ENCODE assay signal across 13 cellular contexts in genomic region chr10:79135790-79136189, GRCh38.
DNase-seq lines count a peak whose midpoint lies in the region; ATAC-seq and TF ChIP-seq lines count a peak whose summit lies in the region.
"Had no signal": no experiment of that assay in that cellular context is flagged by ENCODE, and none has a peak within 500 bp of the region (broad histone marks: within the 10 kb centered on the region; RNA-seq: fewer than 3 reads in every experiment).

No MANE protein-coding gene starts in this region.

- no peak overlapping the region for H2AFZ ChIP-seq in smooth muscle cell (ENCODE audit: low read depth)

- H4K20me1 ChIP-seq in smooth muscle cell (ENCODE audit: low read depth), result peaks cover 77% of the 10 kb centered on the region

- DNase-seq in NCI-H146 (lab: John Stamatoyannopoulos, UW) (peak; percentile 27), NCI-H146 treated with DMSO at 0.1 percent for 48 hours (lab: John Stamatoyannopoulos, UW; ENCODE audit: unreplicated experiment) (no peak), glutamatergic neuron (no peak), smooth muscle cell (lab: John Stamatoyannopoulos, UW; ENCODE audit: unreplicated experiment) (no peak), NCI-H2081 (lab: John Stamatoyannopoulos, UW) (no peak), NCI-H2107 treated with DMSO at 0.1 percent for 48 hours (lab: John Stamatoyannopoulos, UW; ENCODE audit: unreplicated experiment) (no peak)
- no peak for DNase-seq in activated CD8-positive, alpha-beta T cell treated with anti-CD3 and anti-CD28 coated beads for 36 hours
- DNase-seq in effector CD8-positive, alpha-beta T cell (lab: John Stamatoyannopoulos, UW), result no peak
- DNase-seq: activated T-cell treated with anti-CD3 and anti-CD28 coated beads, Interleukin-2, amount 50 U/mL, for 48 hours; caudate nucleus; kidney had no signal

- H3K27ac ChIP-seq in smooth muscle cell (ENCODE audit: low read depth), result peak overlapping the region; percentile 93
- H3K27ac ChIP-seq: 22Rv1 had no signal

- 84% methylated on average over 4 of the region's 9 CpGs for WGBS in smooth muscle cell (ENCODE audit: low lambda C conversion rate)

- H3F3A ChIP-seq in smooth muscle cell (ENCODE audit: low read depth), result peaks cover 12% of the 10 kb centered on the region

- POLR2A ChIA-PET in activated CD8-positive, alpha-beta T cell treated with anti-CD3 and anti-CD28 coated beads for 36 hours (lab: Charles Lee), result interaction anchor here (1.1 kb wide), 1 partner anchor 107 kb away, joined by 3 read pairs; no protein-coding TSS in a partner anchor

- H3K36me3 ChIP-seq in smooth muscle cell (ENCODE audit: low read depth), result no peaks in the 10 kb centered on the region

- no peak for TF ChIP-seq CTCF in activated CD8-positive, alpha-beta T cell treated with anti-CD3 and anti-CD28 coated beads for 36 hours (IDR thresholded peaks at IDR 0.05)
- TF ChIP-seq CTCF in glutamatergic neuron (IDR thresholded peaks at IDR 0.05; ENCODE audit: partially characterized antibody, unreplicated experiment), result no peak
- TF ChIP-seq CTCF in smooth muscle cell (IDR thresholded peaks at IDR 0.05; ENCODE audit: borderline replicate concordance, insufficient read depth, poor library complexity, severe bottlenecking), result no peak

- H3K4me2 ChIP-seq in smooth muscle cell, result no peak overlapping the region

- peaks cover 67% of the 10 kb centered on the region for H3K79me2 ChIP-seq in smooth muscle cell (ENCODE audit: low read depth)

- ATAC-seq in activated CD8-positive, alpha-beta T cell treated with anti-CD3 and anti-CD28 coated beads for 36 hours, result no peak
- ATAC-seq: stimulated activated memory B cell treated with anti-CD40 and anti-IgM and Interleukin-4, amounts not matched to agents 10 μg/mL and 1 μg/mL and 100 μg/mL, for 72 hours had no signal

- peaks cover 37% of the 10 kb centered on the region for H3K4me1 Mint-ChIP-seq in activated CD8-positive, alpha-beta T cell treated with anti-CD3 and anti-CD28 coated beads for 36 hours (ENCODE audit: low read depth)
- H3K4me1 Mint-ChIP-seq in glutamatergic neuron (ENCODE audit: low read depth, unreplicated experiment), result peaks cover 48% of the 10 kb centered on the region

- H3K9ac ChIP-seq in smooth muscle cell (ENCODE audit: low read depth), result no peak overlapping the region

- H3K4me3 Mint-ChIP-seq in activated CD8-positive, alpha-beta T cell treated with anti-CD3 and anti-CD28 coated beads for 36 hours, result no peak overlapping the region
- no peak overlapping the region for H3K4me3 Mint-ChIP-seq in glutamatergic neuron (ENCODE audit: unreplicated experiment)
- H3K4me3 Mint-ChIP-seq: stimulated activated memory B cell treated with anti-CD40 and anti-IgM and Interleukin-4, amounts not matched to agents 10 μg/mL and 1 μg/mL and 100 μg/mL, for 72 hours had no signal

- no peaks in the 10 kb centered on the region for H3K27me3 Mint-ChIP-seq in activated CD8-positive, alpha-beta T cell treated with anti-CD3 and anti-CD28 coated beads for 36 hours
- H3K27me3 Mint-ChIP-seq in glutamatergic neuron (ENCODE audit: unreplicated experiment), result peaks cover 14% of the 10 kb centered on the region

- no peaks in the 10 kb centered on the region for H3K27me3 ChIP-seq in smooth muscle cell (ENCODE audit: low read depth)

- H3K27ac Mint-ChIP-seq in activated CD8-positive, alpha-beta T cell treated with anti-CD3 and anti-CD28 coated beads for 36 hours, result peak overlapping the region; percentile 87
- H3K27ac Mint-ChIP-seq in glutamatergic neuron (ENCODE audit: unreplicated experiment), result peak overlapping the region; percentile 62
- H3K27ac Mint-ChIP-seq: stimulated activated memory B cell treated with anti-CD40 and anti-IgM and Interleukin-4, amounts not matched to agents 10 μg/mL and 1 μg/mL and 100 μg/mL, for 72 hours had no signal

- CTCF ChIA-PET in activated CD8-positive, alpha-beta T cell treated with anti-CD3 and anti-CD28 coated beads for 36 hours (lab: Charles Lee), result no interaction called here

- H3K36me3 Mint-ChIP-seq in activated CD8-positive, alpha-beta T cell treated with anti-CD3 and anti-CD28 coated beads for 36 hours (ENCODE audit: low read depth), result peaks cover 2% of the 10 kb centered on the region
- no peaks in the 10 kb centered on the region for H3K36me3 Mint-ChIP-seq in glutamatergic neuron (ENCODE audit: unreplicated experiment)

- no peaks in the 10 kb centered on the region for H3K9me3 Mint-ChIP-seq in activated CD8-positive, alpha-beta T cell treated with anti-CD3 and anti-CD28 coated beads for 36 hours
- peaks cover 25% of the 10 kb centered on the region for H3K9me3 Mint-ChIP-seq in glutamatergic neuron (ENCODE audit: unreplicated experiment)
- H3K9me3 Mint-ChIP-seq: stimulated activated memory B cell treated with anti-CD40 and anti-IgM and Interleukin-4, amounts not matched to agents 10 μg/mL and 1 μg/mL and 100 μg/mL, for 72 hours had no signal

- no peak overlapping the region for H3K4me3 ChIP-seq in smooth muscle cell

- intact Hi-C loops in activated CD8-positive, alpha-beta T cell treated with anti-CD3 and anti-CD28 coated beads for 36 hours (cut with micrococcal nuclease), result no loop called here

- no peaks in the 10 kb centered on the region for H3K9me3 ChIP-seq in smooth muscle cell (replicated peaks; ENCODE audit: low read depth)

- peaks cover 28% of the 10 kb centered on the region for H3K4me1 ChIP-seq in smooth muscle cell (ENCODE audit: low read depth)
